In the genomic region with DNA sequence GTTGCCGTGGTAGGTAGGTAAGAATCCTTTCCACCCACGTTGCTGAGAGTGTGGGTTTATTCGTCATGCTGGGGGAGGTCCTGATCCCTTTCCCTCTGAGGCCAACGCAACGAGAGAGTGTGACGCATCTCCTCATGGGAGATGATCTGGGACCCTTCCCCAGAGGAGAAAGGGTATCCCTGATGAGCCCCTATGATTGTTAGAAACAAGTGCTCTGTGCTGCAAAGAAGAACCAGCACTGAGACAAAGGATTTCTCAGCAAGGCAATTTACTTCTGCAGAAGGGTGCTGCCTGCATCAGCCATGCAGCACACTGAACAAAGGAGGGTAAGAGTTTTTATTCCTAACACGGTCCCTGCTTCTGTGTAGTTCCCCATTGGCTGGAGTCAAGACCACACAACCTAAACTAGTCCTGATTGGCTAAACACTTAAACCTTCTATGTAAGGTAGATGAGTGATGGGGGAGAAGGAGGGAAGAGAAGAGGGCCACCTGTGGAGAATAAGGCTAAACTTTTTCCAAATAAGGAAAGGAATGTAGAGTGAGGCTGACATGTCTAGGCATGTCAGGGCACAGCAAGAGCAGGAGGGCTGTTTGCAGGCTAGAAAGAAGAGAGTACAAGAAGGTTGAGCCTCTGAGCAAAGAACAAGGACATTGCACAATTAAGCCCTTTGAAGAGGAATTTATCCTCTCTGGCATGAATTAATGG, we compare ENCODE assay signal across 20 cellular contexts. TPM values are rescaled to one million over a fixed set of nuclear protein-coding genes. Genes with fewer than 3 reads are reported as not detected.
DNase-seq lines count a peak whose midpoint lies in the region; ATAC-seq and TF ChIP-seq lines count a peak whose summit lies in the region.
"Had no signal": no experiment of that assay in that cellular context is flagged by ENCODE, and none has a peak within 500 bp of the region (broad histone marks: within the 10 kb centered on the region; RNA-seq: fewer than 3 reads in every experiment).

No MANE protein-coding gene starts in this region.

- no peaks in the 10 kb centered on the region for H3K36me3 ChIP-seq in subcutaneous abdominal adipose tissue (ENCODE audit: control insufficient read depth in 5 of 5, insufficient read depth in 5 of 5, low read length in 5 of 5)
- H3K36me3 ChIP-seq in CD4-positive, alpha-beta memory T cell (ENCODE audit: insufficient read depth, low read length): no peaks in the 10 kb centered on the region
- H3K36me3 ChIP-seq: lower lobe of right lung had no signal

- intact Hi-C loops in activated CD8-positive, alpha-beta T cell treated with anti-CD3 and anti-CD28 coated beads for 36 hours (cut with micrococcal nuclease): no loop called here
- intact Hi-C loops in CD4-positive, alpha-beta memory T cell (cut with micrococcal nuclease): no loop called here

- CTCF ChIA-PET in activated CD8-positive, alpha-beta T cell treated with anti-CD3 and anti-CD28 coated beads for 36 hours (lab: Charles Lee): interaction anchor here (1.0 to 1.9 kb wide), 2 partner anchors 11 to 96 kb away, joined by 4 to 10 read pairs; no protein-coding TSS in a partner anchor
- CTCF ChIA-PET in T-cell (lab: Charles Lee): no interaction called here
- CTCF ChIA-PET in CD4-positive, alpha-beta memory T cell (lab: Charles Lee; ENCODE audit: partially characterized antibody): interaction anchor here (1.2 kb wide), 2 partner anchors 14 to 97 kb away, joined by 3 to 4 read pairs; no protein-coding TSS in a partner anchor

- no peak for ATAC-seq in activated CD8-positive, alpha-beta T cell treated with anti-CD3 and anti-CD28 coated beads for 36 hours
- ATAC-seq in T-cell (replicated peaks in 1 of 4): no peak
- no peak for ATAC-seq in GM18867 (IDR thresholded peaks at IDR 0.05; ENCODE audit: unreplicated experiment)
- ATAC-seq: lower lobe of right lung; stimulated activated naive CD8-positive, alpha-beta T cell treated with anti-CD3 and anti-CD28 coated beads, Interleukin-15, amount 100 ng/mL, for 72 hours; T-helper 17 cell had no signal

- no peaks in the 10 kb centered on the region for H3K27me3 ChIP-seq in subcutaneous abdominal adipose tissue (ENCODE audit: control insufficient read depth in 5 of 5, insufficient read depth in 4 of 5, low read length in 5 of 5)
- H3K27me3 ChIP-seq in CD4-positive, alpha-beta memory T cell (ENCODE audit: insufficient read depth, low read length): no peaks in the 10 kb centered on the region

- H3K27ac Mint-ChIP-seq in activated naive CD4-positive, alpha-beta T cell treated with anti-CD3 and anti-CD28 coated beads, Interleukin-2, amount 50 U/mL, for 24 hours: peak overlapping the region; percentile 27
- H3K27ac Mint-ChIP-seq in activated CD8-positive, alpha-beta T cell treated with anti-CD3 and anti-CD28 coated beads for 36 hours: peak overlapping the region; percentile 21
- peak overlapping the region in 1 of 2 donors; percentile 74 for H3K27ac Mint-ChIP-seq in T-cell
- peak overlapping the region in 1 of 7 donors; percentile 65 for H3K27ac Mint-ChIP-seq in CD4-positive, alpha-beta memory T cell
- H3K27ac Mint-ChIP-seq: stimulated activated naive CD8-positive, alpha-beta T cell treated with anti-CD3 and anti-CD28 coated beads, Interleukin-15, amount 100 ng/mL, for 72 hours; T-helper 17 cell had no signal

- no peak overlapping the region for H3K4me3 ChIP-seq in fibroblast of villous mesenchyme (ENCODE audit: low read depth, low read length)
- H3K4me3 ChIP-seq in subcutaneous abdominal adipose tissue (ENCODE audit: low read depth in 1 of 5, low read length in 5 of 5): peak overlapping the region in 3 of 5 donors; percentile 14 to 29 (median 22)
- H3K4me3 ChIP-seq in CD4-positive, alpha-beta memory T cell (ENCODE audit: low read length in 2 of 2): no peak overlapping the region
- H3K4me3 ChIP-seq: lower lobe of right lung had no signal

- peaks cover 5% of the 10 kb centered on the region for H3K9me3 Mint-ChIP-seq in activated naive CD4-positive, alpha-beta T cell treated with anti-CD3 and anti-CD28 coated beads, Interleukin-2, amount 50 U/mL, for 24 hours
- peaks cover 44% of the 10 kb centered on the region for H3K9me3 Mint-ChIP-seq in activated CD8-positive, alpha-beta T cell treated with anti-CD3 and anti-CD28 coated beads for 36 hours
- peaks cover 10 to 24% (median 21%) of the 10 kb centered on the region in 3 donors for H3K9me3 Mint-ChIP-seq in T-cell
- peaks cover 3 to 43% (median 30%) of the 10 kb centered on the region in 8 donors for H3K9me3 Mint-ChIP-seq in CD4-positive, alpha-beta memory T cell

- no peaks in the 10 kb centered on the region for H3K27me3 Mint-ChIP-seq in activated naive CD4-positive, alpha-beta T cell treated with anti-CD3 and anti-CD28 coated beads, Interleukin-2, amount 50 U/mL, for 24 hours
- no peaks in the 10 kb centered on the region for H3K27me3 Mint-ChIP-seq in activated CD8-positive, alpha-beta T cell treated with anti-CD3 and anti-CD28 coated beads for 36 hours
- H3K27me3 Mint-ChIP-seq in T-cell: no peaks in the 10 kb centered on the region
- peaks cover 0 to 2% of the 10 kb centered on the region in 2 donors for H3K27me3 Mint-ChIP-seq in CD4-positive, alpha-beta memory T cell
- H3K27me3 Mint-ChIP-seq: stimulated activated naive CD8-positive, alpha-beta T cell treated with anti-CD3 and anti-CD28 coated beads, Interleukin-15, amount 100 ng/mL, for 72 hours; T-helper 17 cell had no signal

- POLR2A ChIA-PET in activated CD8-positive, alpha-beta T cell treated with anti-CD3 and anti-CD28 coated beads for 36 hours (lab: Charles Lee): interaction anchor here (0.6 kb wide), 1 partner anchor 160 kb away, joined by 3 read pairs; no protein-coding TSS in a partner anchor
- POLR2A ChIA-PET in T-cell (lab: Charles Lee): interaction anchor here in 1 of 2 donors (0.5 kb wide), 1 partner anchor 14 kb away, joined by 11 read pairs; no protein-coding TSS in a partner anchor
- POLR2A ChIA-PET in CD4-positive, alpha-beta memory T cell (lab: Charles Lee; ENCODE audit: partially characterized antibody): no interaction called here

- H3K27ac ChIP-seq in subcutaneous abdominal adipose tissue (ENCODE audit: low read depth, low read length): no peak overlapping the region
- no peak overlapping the region for H3K27ac ChIP-seq in CD4-positive, alpha-beta memory T cell (ENCODE audit: low read depth, low read length)
- H3K27ac ChIP-seq: lower lobe of right lung had no signal

- no peak overlapping the region for H3K9ac ChIP-seq in subcutaneous abdominal adipose tissue (ENCODE audit: low read length in 5 of 5)

- H3K4me3 Mint-ChIP-seq in activated naive CD4-positive, alpha-beta T cell treated with anti-CD3 and anti-CD28 coated beads, Interleukin-2, amount 50 U/mL, for 24 hours: no peak overlapping the region
- H3K4me3 Mint-ChIP-seq in activated CD8-positive, alpha-beta T cell treated with anti-CD3 and anti-CD28 coated beads for 36 hours: no peak overlapping the region
- no peak overlapping the region for H3K4me3 Mint-ChIP-seq in T-cell
- H3K4me3 Mint-ChIP-seq in CD4-positive, alpha-beta memory T cell: no peak overlapping the region
- H3K4me3 Mint-ChIP-seq: stimulated activated naive CD8-positive, alpha-beta T cell treated with anti-CD3 and anti-CD28 coated beads, Interleukin-15, amount 100 ng/mL, for 72 hours; T-helper 17 cell had no signal

- H3K9me3 ChIP-seq in subcutaneous abdominal adipose tissue (ENCODE audit: control insufficient read depth in 5 of 5, low read length in 5 of 5): peaks cover 3 to 14% (median 11%) of the 10 kb centered on the region in 5 donors
- H3K9me3 ChIP-seq in CD4-positive, alpha-beta memory T cell (ENCODE audit: control insufficient read depth in 1 of 2, low read length in 2 of 2): peaks cover 0 to 17% of the 10 kb centered on the region in 2 donors

- H3K36me3 Mint-ChIP-seq in activated naive CD4-positive, alpha-beta T cell treated with anti-CD3 and anti-CD28 coated beads, Interleukin-2, amount 50 U/mL, for 24 hours: peaks cover 14% of the 10 kb centered on the region
- H3K36me3 Mint-ChIP-seq in activated CD8-positive, alpha-beta T cell treated with anti-CD3 and anti-CD28 coated beads for 36 hours (ENCODE audit: low read depth): peaks cover 27% of the 10 kb centered on the region
- peaks cover 4% of the 10 kb centered on the region for H3K36me3 Mint-ChIP-seq in T-cell
- H3K36me3 Mint-ChIP-seq in CD4-positive, alpha-beta memory T cell: peaks cover 6 to 7% of the 10 kb centered on the region in 2 donors

- no peak for DNase-seq in activated naive CD4-positive, alpha-beta T cell treated with Interleukin-2 at 50 U/mL for 16 hours
- peak; percentile 12 for DNase-seq in activated CD8-positive, alpha-beta T cell treated with anti-CD3 and anti-CD28 coated beads for 36 hours
- DNase-seq in fibroblast of villous mesenchyme (ENCODE audit: low read depth) (peak; percentile 32), T-cell (no peak)
- no peak for DNase-seq in CD4-positive, alpha-beta memory T cell
- DNase-seq: activated CD4-positive, alpha-beta T cell treated with anti-CD3 and anti-CD28 coated beads for 1 hour; activated T-cell treated with anti-CD3 and anti-CD28 coated beads, Interleukin-2, amount 50 U/mL, for 1 hour; COR-L47; erythroblast; lower lobe of right lung; NCI-H2029; NCI-H526 treated with DMSO at 0.1 percent for 48 hours; nucleus accumbens; stimulated activated naive CD8-positive, alpha-beta T cell treated with anti-CD3 and anti-CD28 coated beads, Interleukin-15, amount 100 ng/mL, for 72 hours; T-helper 17 cell had no signal

- no peaks in the 10 kb centered on the region for H3K4me1 ChIP-seq in subcutaneous abdominal adipose tissue (ENCODE audit: control insufficient read depth in 5 of 5, insufficient read depth in 5 of 5, low read length in 5 of 5)
- peaks cover 21% of the 10 kb centered on the region for H3K4me1 ChIP-seq in CD4-positive, alpha-beta memory T cell (ENCODE audit: insufficient read depth, low read length)
- H3K4me1 ChIP-seq: lower lobe of right lung had no signal

- H3K4me1 Mint-ChIP-seq in activated naive CD4-positive, alpha-beta T cell treated with anti-CD3 and anti-CD28 coated beads, Interleukin-2, amount 50 U/mL, for 24 hours: peaks cover 36% of the 10 kb centered on the region
- H3K4me1 Mint-ChIP-seq in activated CD8-positive, alpha-beta T cell treated with anti-CD3 and anti-CD28 coated beads for 36 hours (ENCODE audit: low read depth): peaks cover 28% of the 10 kb centered on the region
- peaks cover 34 to 40% (median 35%) of the 10 kb centered on the region in 3 donors for H3K4me1 Mint-ChIP-seq in T-cell
- H3K4me1 Mint-ChIP-seq in CD4-positive, alpha-beta memory T cell: peaks cover 18 to 28% (median 23%) of the 10 kb centered on the region in 4 donors

- no peak for TF ChIP-seq CTCF in activated CD8-positive, alpha-beta T cell treated with anti-CD3 and anti-CD28 coated beads for 36 hours (IDR thresholded peaks at IDR 0.05)
- TF ChIP-seq CTCF in fibroblast of villous mesenchyme (IDR thresholded peaks at IDR 0.05; ENCODE audit: insufficient read depth, low read depth, low read length): no peak

RNA-seq across cellular contexts. Expression of gene CLEC2A, which starts 21.3 kb away (rescaled TPM):
- not detected for total RNA-seq in activated CD8-positive, alpha-beta T cell treated with anti-CD3 and anti-CD28 coated beads for 36 hours
- total RNA-seq in fibroblast of villous mesenchyme (not detected in 2 replicates), T-cell (not detected)
- not detected for total RNA-seq in CD4-positive, alpha-beta memory T cell
- polyA plus RNA-seq in CD4-positive, alpha-beta memory T cell: not detected
- total RNA-seq: lower lobe of right lung, M059J, T-helper 17 cell had no signal
- polyA plus RNA-seq: AG04450 had no signal

RNA-seq across cellular contexts. Expression of gene KLRF2, which starts 29.6 kb away (rescaled TPM):
- not detected for total RNA-seq in activated CD8-positive, alpha-beta T cell treated with anti-CD3 and anti-CD28 coated beads for 36 hours
- total RNA-seq in fibroblast of villous mesenchyme (not detected in 2 replicates), T-cell (not detected)
- total RNA-seq in CD4-positive, alpha-beta memory T cell: not detected
- polyA plus RNA-seq in CD4-positive, alpha-beta memory T cell: not detected
- total RNA-seq: lower lobe of right lung, M059J, T-helper 17 cell had no signal
- polyA plus RNA-seq: AG04450 had no signal

RNA-seq across cellular contexts. Expression of gene CLEC2B, which starts 41.7 kb away (rescaled TPM):
- total RNA-seq in activated CD8-positive, alpha-beta T cell treated with anti-CD3 and anti-CD28 coated beads for 36 hours: 10 to 100 TPM; 38.4 to 43.2 TPM
- total RNA-seq in fibroblast of villous mesenchyme (40.6 and 47.9 TPM in 2 replicates), T-cell (100 to 1,000 TPM in 1 of 5 donors, 10 to 100 TPM in 4; 60.0 to 101 (median 74.7) TPM)
- total RNA-seq in CD4-positive, alpha-beta memory T cell: 10 to 100 TPM; 72.5 to 74.6 TPM
- polyA plus RNA-seq in CD4-positive, alpha-beta memory T cell: 10 to 100 TPM; 42.2 to 79.8 TPM

Comparison
In these comparisons a context has a peak if more than half of its experiments do, and no peak if none do; other contexts are left out.
1. DNase-seq: peak in activated CD8-positive, alpha-beta T cell treated with anti-CD3 and anti-CD28 coated beads for 36 hours (single experiment) and fibroblast of villous mesenchyme (single experiment); none in activated naive CD4-positive, alpha-beta T cell treated with Interleukin-2 at 50 U/mL for 16 hours (single experiment), T-cell (0 of 34) and CD4-positive, alpha-beta memory T cell (0 of 5).
2. H3K4me3 ChIP-seq: peak in subcutaneous abdominal adipose tissue (3 of 5); none in fibroblast of villous mesenchyme (single experiment) and CD4-positive, alpha-beta memory T cell (0 of 2).
3. CTCF ChIA-PET loops: an anchor here in activated CD8-positive, alpha-beta T cell treated with anti-CD3 and anti-CD28 coated beads for 36 hours (1.0 to 1.9 kb wide) and CD4-positive, alpha-beta memory T cell (1.2 kb wide); none called in T-cell.